In the genomic region with DNA sequence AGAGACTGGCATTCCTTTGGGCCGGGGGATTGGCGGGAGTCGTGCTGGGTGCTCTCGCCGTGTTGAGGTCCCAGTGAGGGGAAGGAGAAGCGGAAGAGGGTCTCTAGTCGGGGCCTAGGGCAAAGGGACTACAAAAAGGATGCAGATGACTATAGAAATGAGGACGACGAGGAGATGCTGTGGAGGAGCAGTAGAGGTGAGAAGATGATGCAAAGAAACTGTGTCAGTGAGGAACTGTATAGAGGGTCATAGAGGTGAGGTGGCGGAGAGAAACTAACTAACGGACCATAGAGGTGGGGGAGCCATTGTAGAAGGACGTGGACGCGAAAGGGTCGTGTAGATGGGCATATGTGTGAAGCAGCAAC, we compare ENCODE assay signal across 7 cellular contexts.
DNase-seq lines count a peak whose midpoint lies in the region; ATAC-seq and TF ChIP-seq lines count a peak whose summit lies in the region.

No MANE protein-coding gene starts in this region.

- no peak for DNase-seq in HFF-Myc (ENCODE audit: extremely low read depth, low read depth)
- DNase-seq in islet precursor cell: no peak
- no peak for DNase-seq in NCI-H82 treated with DMSO at 0.1 percent for 48 hours (lab: John Stamatoyannopoulos, UW; ENCODE audit: unreplicated experiment)

- TF ChIP-seq CTCF in HFF-Myc (IDR thresholded peaks at IDR 0.05; ENCODE audit: low read depth, low read length, missing control alignments) (no peak), WI38 (IDR thresholded peaks at IDR 0.05; ENCODE audit: low read depth, low read length) (no peak)

- H3K27me3 ChIP-seq in iPS-15b (ENCODE audit: control insufficient read depth, insufficient read depth, low read length) (no peaks in the 10 kb centered on the region), stomach smooth muscle (ENCODE audit: control insufficient read depth in 1 of 2, insufficient read depth in 2 of 2, low read length in 2 of 2) (no peaks in the 10 kb centered on the region)

- peaks cover 32% of the 10 kb centered on the region for H3K36me3 ChIP-seq in iPS-15b (ENCODE audit: control insufficient read depth, insufficient read depth, low read length)
- peaks cover 14 to 28% of the 10 kb centered on the region in 2 donors for H3K36me3 ChIP-seq in stomach smooth muscle (ENCODE audit: control insufficient read depth in 2 of 2, insufficient read depth in 2 of 2, low read length in 2 of 2)

- H3K9me3 ChIP-seq in iPS-15b (ENCODE audit: control insufficient read depth, insufficient read depth, low read length): no peaks in the 10 kb centered on the region
- no peaks in the 10 kb centered on the region for H3K9me3 ChIP-seq in stomach smooth muscle (ENCODE audit: control insufficient read depth in 2 of 2, low read length in 2 of 2)

- peak overlapping the region; percentile 58 for H3K27ac ChIP-seq in stomach smooth muscle (ENCODE audit: low read length)

- no peak for ATAC-seq in GM18870 (IDR thresholded peaks at IDR 0.05; ENCODE audit: unreplicated experiment)

- H3K9ac ChIP-seq in iPS-15b (ENCODE audit: low read depth, low read length): peak overlapping the region; percentile 92
- peak overlapping the region; percentile 83 to 86 for H3K9ac ChIP-seq in stomach smooth muscle (ENCODE audit: low read length in 2 of 2)

- peak overlapping the region; percentile 84 for H3K4me3 ChIP-seq in HFF-Myc (replicated peaks; ENCODE audit: low read depth, low read length)
- H3K4me3 ChIP-seq in WI38 (ENCODE audit: low read depth, low read length): peak overlapping the region; percentile 94
- H3K4me3 ChIP-seq in iPS-15b (ENCODE audit: low read depth, low read length): peak overlapping the region; percentile 99
- peak overlapping the region; percentile 90 to 96 for H3K4me3 ChIP-seq in stomach smooth muscle (ENCODE audit: low read length in 2 of 2)

- H3K4me1 ChIP-seq in iPS-15b (ENCODE audit: control insufficient read depth, insufficient read depth, low read length) (no peaks in the 10 kb centered on the region), stomach smooth muscle (ENCODE audit: control insufficient read depth, insufficient read depth, low read length) (peaks cover 21% of the 10 kb centered on the region)
